2 cellular contexts compared by ENCODE assay signal in genomic region chr1:51968632-51969031, GRCh38.
TF ChIP-seq lines count a peak whose summit lies in the region.

No MANE protein-coding gene starts in this region.

TF ChIP-seq in SK-N-SH, 30 proteins besides CTCF, POLR2A, EP300 and RAD21:
- TF ChIP-seq USF2 (IDR thresholded peaks at IDR 0.05; ENCODE audit: borderline replicate concordance, low read depth, low read length) (no peak), MAX (IDR thresholded peaks at IDR 0.05; ENCODE audit: low read depth) (no peak), MXI1 (IDR thresholded peaks at IDR 0.05; ENCODE audit: low read depth, low read length) (no peak), FOXM1 (IDR thresholded peaks at IDR 0.05; ENCODE audit: low read depth) (no peak), FOSL2 (IDR thresholded peaks at IDR 0.05; ENCODE audit: borderline replicate concordance, low read depth) (no peak), REST (IDR thresholded peaks at IDR 0.05; ENCODE audit: low read depth, low read length) (no peak), TEAD4 (IDR thresholded peaks at IDR 0.05; ENCODE audit: borderline replicate concordance, insufficient read depth) (no peak), POLR2AphosphoS5 (IDR thresholded peaks at IDR 0.05; ENCODE audit: low read depth, low read length) (no peak), PBX3 (IDR thresholded peaks at IDR 0.05) (no peak), GABPA (IDR thresholded peaks at IDR 0.05; ENCODE audit: low read depth) (no peak), ELF1 (IDR thresholded peaks at IDR 0.05) (no peak), TCF12 (IDR thresholded peaks at IDR 0.05) (no peak), FOXJ3 (CRISPR knock-in tag; IDR thresholded peaks at IDR 0.05) (no peak), JUND (IDR thresholded peaks at IDR 0.05) (no peak), RFX5 (IDR thresholded peaks at IDR 0.05; ENCODE audit: low read length) (no peak), USF1 (IDR thresholded peaks at IDR 0.05; ENCODE audit: borderline replicate concordance, low read depth) (no peak), NFIC (IDR thresholded peaks at IDR 0.05; ENCODE audit: borderline replicate concordance) (no peak), MEF2A (IDR thresholded peaks at IDR 0.05; ENCODE audit: borderline replicate concordance, low read depth) (no peak), IRF3 (IDR thresholded peaks at IDR 0.05; ENCODE audit: low read depth, low read length) (no peak)

TF ChIP-seq in SK-N-SH treated with all-trans-retinoic acid at 6 μM for 48 hours, 23 proteins besides CTCF, POLR2A, EP300 and RAD21:
- TF ChIP-seq ZC3H10 (CRISPR knock-in tag; IDR thresholded peaks at IDR 0.05) (no peak), ESRRG (CRISPR knock-in tag; IDR thresholded peaks at IDR 0.05) (no peak), GLIS3 (CRISPR knock-in tag; IDR thresholded peaks at IDR 0.05) (no peak), ARNTL (CRISPR knock-in tag; IDR thresholded peaks at IDR 0.05; ENCODE audit: borderline replicate concordance, low read depth) (no peak)
